8 cellular contexts compared by ENCODE assay signal in the genomic region with DNA sequence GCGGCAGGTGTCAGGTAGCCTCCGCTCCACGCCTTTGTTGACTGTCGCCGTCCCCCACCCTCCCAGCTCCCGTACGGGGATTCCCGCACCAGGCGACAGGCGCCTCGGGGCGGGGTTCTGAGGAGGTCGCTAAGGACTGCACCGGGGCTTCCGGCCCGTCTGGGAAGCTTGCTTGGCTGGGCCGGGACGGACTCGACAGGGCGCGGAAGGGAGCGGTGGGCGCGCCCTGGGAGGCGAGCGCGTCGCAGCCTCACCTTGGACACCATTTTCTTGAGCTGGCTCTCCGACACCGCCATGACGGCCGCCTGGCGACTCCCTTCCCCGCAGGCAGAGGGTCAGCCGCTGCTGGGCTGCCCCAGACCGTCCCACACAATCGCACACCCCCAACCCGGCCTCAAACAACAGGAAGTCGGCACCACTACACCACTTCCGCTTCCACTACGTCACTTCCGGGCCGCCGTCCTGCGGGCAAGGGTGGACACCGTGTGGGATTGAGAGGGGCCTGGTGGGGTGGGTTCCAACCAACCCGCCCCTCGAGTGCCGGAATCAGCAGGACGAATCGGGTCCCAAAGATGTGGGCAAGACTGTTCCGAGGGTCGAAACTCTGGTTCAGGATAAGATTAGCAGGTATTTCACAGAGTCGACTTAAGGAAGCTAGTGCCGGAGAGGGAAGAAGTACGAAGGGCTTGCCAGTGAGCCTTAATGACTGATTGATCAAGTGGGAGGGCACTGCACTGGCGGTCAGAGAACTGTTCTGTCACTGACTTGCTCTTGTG. TPM values are rescaled to one million over a fixed set of nuclear protein-coding genes. Genes with fewer than 3 reads are reported as not detected.
DNase-seq lines count a peak whose midpoint lies in the region; ATAC-seq and TF ChIP-seq lines count a peak whose summit lies in the region.

A gene with protein sequence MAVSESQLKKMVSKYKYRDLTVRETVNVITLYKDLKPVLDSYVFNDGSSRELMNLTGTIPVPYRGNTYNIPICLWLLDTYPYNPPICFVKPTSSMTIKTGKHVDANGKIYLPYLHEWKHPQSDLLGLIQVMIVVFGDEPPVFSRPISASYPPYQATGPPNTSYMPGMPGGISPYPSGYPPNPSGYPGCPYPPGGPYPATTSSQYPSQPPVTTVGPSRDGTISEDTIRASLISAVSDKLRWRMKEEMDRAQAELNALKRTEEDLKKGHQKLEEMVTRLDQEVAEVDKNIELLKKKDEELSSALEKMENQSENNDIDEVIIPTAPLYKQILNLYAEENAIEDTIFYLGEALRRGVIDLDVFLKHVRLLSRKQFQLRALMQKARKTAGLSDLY (minus strand): TSS at position 422 of the 776 bp plus-strand sequence. CDS start 126 bp downstream, at position 296.

- peaks cover 18% of the 10 kb centered on the region for H3K36me3 Mint-ChIP-seq in activated T-cell treated with anti-CD3 and anti-CD28 coated beads, Interleukin-2, amount 50 U/mL, for 4 hours (ENCODE audit: insufficient read depth)

- peak; percentile 91 for DNase-seq in DMS79 treated with DMSO at 0.1 percent for 48 hours (lab: John Stamatoyannopoulos, UW)
- DNase-seq in Panc1 (ENCODE audit: low read depth, low spot score), result peak; percentile 81
- DNase-seq in activated T-cell treated with anti-CD3 and anti-CD28 coated beads, Interleukin-2, amount 50 U/mL, for 4 hours, result peak; percentile 87
- peak; percentile 98 for DNase-seq in stimulated activated CD8-positive, alpha-beta memory T cell treated with anti-CD3 and anti-CD28 coated beads, Interleukin-4, amount 100 ng/mL, for 48 hours

- 0 to 1% methylated on average over 43 to 57 of the region's 57 CpGs for WGBS in esophagus, 2 donors

- CTCF ChIA-PET in Panc1 (lab: Charles Lee), result interaction anchor here (0.7 to 1.1 kb wide), 2 partner anchors 53 to 499 kb away, joined by 4 to 5 read pairs; no protein-coding TSS in a partner anchor

- peak within 1 kb of the TSS; percentile 97 for H3K4me2 ChIP-seq in KMS-11

- H4K20me1 ChIP-seq in KMS-11 (ENCODE audit: insufficient read depth), result no peaks in the 10 kb centered on the region

- ATAC-seq in GM21786 (IDR thresholded peaks at IDR 0.05; ENCODE audit: unreplicated experiment) (peak; percentile 97), Panc1 (peak; percentile 99)
- peak; percentile 92 to 95 for ATAC-seq in activated T-cell treated with anti-CD3 and anti-CD28 coated beads, Interleukin-2, amount 50 U/mL, for 4 hours

- no peaks in the 10 kb centered on the region for H3K27me3 Mint-ChIP-seq in activated T-cell treated with anti-CD3 and anti-CD28 coated beads, Interleukin-2, amount 50 U/mL, for 4 hours (ENCODE audit: low read depth)

- no peak within 1 kb of the TSS for H3K4me3 ChIP-seq in KMS-11 (IDR thresholded peaks at IDR 0.05; ENCODE audit: insufficient read depth, low read depth, low read length)
- H3K4me3 ChIP-seq in Panc1 (ENCODE audit: low read depth in 2 of 2, low read length in 2 of 2), result peak within 1 kb of the TSS; percentile 89 to 96
- peak within 1 kb of the TSS; percentile 90 to 92 for H3K4me3 ChIP-seq in esophagus (ENCODE audit: low read depth in 1 of 2, low read length in 2 of 2)
- peak within 1 kb of the TSS; percentile 86 for H3K4me3 ChIP-seq in mucosa of stomach (ENCODE audit: low read length)

- H3K4me1 Mint-ChIP-seq in activated T-cell treated with anti-CD3 and anti-CD28 coated beads, Interleukin-2, amount 50 U/mL, for 4 hours (ENCODE audit: low read depth), result peaks cover 43% of the 10 kb centered on the region

- peak within 1 kb of the TSS; percentile 99 for H3K4me3 Mint-ChIP-seq in activated T-cell treated with anti-CD3 and anti-CD28 coated beads, Interleukin-2, amount 50 U/mL, for 4 hours

- no peaks in the 10 kb centered on the region for H3K9me3 Mint-ChIP-seq in activated T-cell treated with anti-CD3 and anti-CD28 coated beads, Interleukin-2, amount 50 U/mL, for 4 hours

- H3K9ac ChIP-seq in KMS-11 (peak within 1 kb of the TSS; percentile 86), mucosa of stomach (ENCODE audit: low read length) (peak within 1 kb of the TSS; percentile 93)

- H3K36me3 ChIP-seq in KMS-11 (ENCODE audit: insufficient read depth), result no peaks in the 10 kb centered on the region
- H3K36me3 ChIP-seq in Panc1 (ENCODE audit: control insufficient read depth, insufficient read depth, low read length), result peaks cover 3% of the 10 kb centered on the region
- no peaks in the 10 kb centered on the region for H3K36me3 ChIP-seq in esophagus (ENCODE audit: control insufficient read depth in 2 of 2, insufficient read depth in 2 of 2, low read length in 1 of 2)
- no peaks in the 10 kb centered on the region for H3K36me3 ChIP-seq in mucosa of stomach (ENCODE audit: control insufficient read depth, insufficient read depth, low read length)

- peaks cover 38% of the 10 kb centered on the region for H3K79me2 ChIP-seq in KMS-11 (ENCODE audit: insufficient read depth, low read depth)

- H2AFZ ChIP-seq in KMS-11 (ENCODE audit: low read depth), result peak within 1 kb of the TSS; percentile 84

- H3K4me1 ChIP-seq in KMS-11 (ENCODE audit: low read depth, poor library complexity, severe bottlenecking), result peaks cover 16% of the 10 kb centered on the region
- peaks cover 22% of the 10 kb centered on the region for H3K4me1 ChIP-seq in Panc1 (ENCODE audit: control insufficient read depth, insufficient read depth, low read length)
- H3K4me1 ChIP-seq in esophagus (ENCODE audit: control insufficient read depth in 2 of 2, insufficient read depth in 2 of 2, low read length in 1 of 2), result peaks cover 0 to 3% of the 10 kb centered on the region in 2 donors
- no peaks in the 10 kb centered on the region for H3K4me1 ChIP-seq in mucosa of stomach (ENCODE audit: control insufficient read depth, insufficient read depth, low read length)

- no TSS peak for BruUV-seq in Panc1 (replicated peaks; lab: Mats Ljungman, UMichigan)

- intact Hi-C loops in Panc1 (cut with micrococcal nuclease; ENCODE audit: unreplicated experiment), result no loop called here

- H3K27me3 ChIP-seq in KMS-11 (ENCODE audit: insufficient read depth, low read depth), result no peaks in the 10 kb centered on the region
- H3K27me3 ChIP-seq in Panc1 (ENCODE audit: control insufficient read depth, insufficient read depth, low read length), result no peaks in the 10 kb centered on the region
- no peaks in the 10 kb centered on the region for H3K27me3 ChIP-seq in esophagus (ENCODE audit: control insufficient read depth in 1 of 2, insufficient read depth in 2 of 2, low read length in 2 of 2)
- H3K27me3 ChIP-seq in mucosa of stomach (ENCODE audit: control insufficient read depth, insufficient read depth, low read length), result no peaks in the 10 kb centered on the region

- TF ChIP-seq CTCF in KMS-11 (conservative IDR thresholded peaks at IDR 0.05; ENCODE audit: low read depth, low read length), result 0 out of 2 replicates have a peak, but pooled peaks have one; percentile 2
- TF ChIP-seq CTCF in Panc1 (IDR thresholded peaks at IDR 0.05), result no peak

- in situ Hi-C loops in Panc1 (cut with HindIII; ENCODE audit: low pct_unique_long_range_greater_than_20kb, low sequenced_read_pairs), result no loop called here

- peak within 1 kb of the TSS; percentile 83 for H3K27ac ChIP-seq in KMS-11
- H3K27ac ChIP-seq in Panc1 (ENCODE audit: low read length), result peak within 1 kb of the TSS; percentile 92
- peak within 1 kb of the TSS; percentile 96 to 98 for H3K27ac ChIP-seq in esophagus (ENCODE audit: low read depth in 2 of 2, low read length in 1 of 2)

- POLR2A ChIA-PET in Panc1 (lab: Charles Lee), result interaction anchor here (0.6 to 1.3 kb wide), 5 partner anchors 10 to 274 kb away, joined by 3 to 6 read pairs (median 4); no protein-coding TSS in a partner anchor

- H3K9me3 ChIP-seq in Panc1 (ENCODE audit: control insufficient read depth, insufficient read depth, low read depth, low read length) (no peaks in the 10 kb centered on the region), esophagus (ENCODE audit: control insufficient read depth in 2 of 2, insufficient read depth in 1 of 2, low read depth in 1 of 2, low read length in 1 of 2) (no peaks in the 10 kb centered on the region), mucosa of stomach (ENCODE audit: control insufficient read depth, low read length) (no peaks in the 10 kb centered on the region)

RNA-seq across cellular contexts. Expression of the gene that starts here (rescaled TPM):
- 79.1 TPM for total RNA-seq in Panc1 (2021; ENCODE audit: unreplicated experiment)
- polyA plus RNA-seq in Panc1 (2012; ENCODE audit: insufficient read length), result 198 TPM
- 10 to 100 TPM; 44.9 to 48.1 (median 45.4) TPM for total RNA-seq in activated T-cell treated with anti-CD3 and anti-CD28 coated beads, Interleukin-2, amount 50 U/mL, for 4 hours
- 10 to 100 TPM; 41.9 to 60.0 TPM for polyA plus RNA-seq in esophagus
